Comparison of ENCODE assay signal across 1 cellular context in genomic region chr11:102746746-102747578, GRCh38.
TF ChIP-seq lines count a peak whose summit lies in the region.

No MANE protein-coding gene starts in this region.

TF ChIP-seq in HepG2, 621 proteins besides CTCF, POLR2A, EP300 and RAD21:
- TF ChIP-seq, protein P1, sequence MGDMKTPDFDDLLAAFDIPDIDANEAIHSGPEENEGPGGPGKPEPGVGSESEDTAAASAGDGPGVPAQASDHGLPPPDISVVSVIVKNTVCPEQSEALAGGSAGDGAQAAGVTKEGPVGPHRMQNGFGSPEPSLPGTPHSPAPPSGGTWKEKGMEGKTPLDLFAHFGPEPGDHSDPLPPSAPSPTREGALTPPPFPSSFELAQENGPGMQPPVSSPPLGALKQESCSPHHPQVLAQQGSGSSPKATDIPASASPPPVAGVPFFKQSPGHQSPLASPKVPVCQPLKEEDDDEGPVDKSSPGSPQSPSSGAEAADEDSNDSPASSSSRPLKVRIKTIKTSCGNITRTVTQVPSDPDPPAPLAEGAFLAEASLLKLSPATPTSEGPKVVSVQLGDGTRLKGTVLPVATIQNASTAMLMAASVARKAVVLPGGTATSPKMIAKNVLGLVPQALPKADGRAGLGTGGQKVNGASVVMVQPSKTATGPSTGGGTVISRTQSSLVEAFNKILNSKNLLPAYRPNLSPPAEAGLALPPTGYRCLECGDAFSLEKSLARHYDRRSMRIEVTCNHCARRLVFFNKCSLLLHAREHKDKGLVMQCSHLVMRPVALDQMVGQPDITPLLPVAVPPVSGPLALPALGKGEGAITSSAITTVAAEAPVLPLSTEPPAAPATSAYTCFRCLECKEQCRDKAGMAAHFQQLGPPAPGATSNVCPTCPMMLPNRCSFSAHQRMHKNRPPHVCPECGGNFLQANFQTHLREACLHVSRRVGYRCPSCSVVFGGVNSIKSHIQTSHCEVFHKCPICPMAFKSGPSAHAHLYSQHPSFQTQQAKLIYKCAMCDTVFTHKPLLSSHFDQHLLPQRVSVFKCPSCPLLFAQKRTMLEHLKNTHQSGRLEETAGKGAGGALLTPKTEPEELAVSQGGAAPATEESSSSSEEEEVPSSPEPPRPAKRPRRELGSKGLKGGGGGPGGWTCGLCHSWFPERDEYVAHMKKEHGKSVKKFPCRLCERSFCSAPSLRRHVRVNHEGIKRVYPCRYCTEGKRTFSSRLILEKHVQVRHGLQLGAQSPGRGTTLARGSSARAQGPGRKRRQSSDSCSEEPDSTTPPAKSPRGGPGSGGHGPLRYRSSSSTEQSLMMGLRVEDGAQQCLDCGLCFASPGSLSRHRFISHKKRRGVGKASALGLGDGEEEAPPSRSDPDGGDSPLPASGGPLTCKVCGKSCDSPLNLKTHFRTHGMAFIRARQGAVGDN (CRISPR knock-in tag; IDR thresholded peaks at IDR 0.05): peak; percentile 19; the same call in 1 of the 2 replicates
TF ChIP-seq in HepG2: peak in this region for 1; not testable (repeated sequence) for 620.
